Comparison of ENCODE assay signal across 19 cellular contexts in the genomic region with DNA sequence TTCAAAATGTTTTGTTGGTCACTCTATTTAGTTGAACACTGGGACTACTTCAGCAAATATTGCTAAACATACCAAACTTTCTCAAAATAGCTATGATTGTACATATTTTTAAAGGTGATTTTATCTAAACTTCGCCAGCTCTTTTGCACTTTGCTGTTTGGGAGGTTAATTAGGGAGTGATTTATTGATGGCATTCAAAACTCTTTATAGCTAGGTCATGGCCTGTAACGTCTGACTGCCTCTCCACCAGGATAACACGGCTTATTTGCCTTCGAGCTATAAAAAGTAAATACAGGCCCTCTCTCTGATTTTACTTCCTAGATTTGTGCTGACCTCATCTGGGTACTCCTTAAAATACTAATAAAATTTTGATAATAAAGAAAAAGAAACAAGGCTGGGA.
"Had no signal": no experiment of that assay in that cellular context is flagged by ENCODE, and none has a peak within 500 bp of the region (broad histone marks: within the 10 kb centered on the region; RNA-seq: fewer than 3 reads in every experiment).

No MANE protein-coding gene starts in this region.

- H3K27ac Mint-ChIP-seq: activated naive CD8-positive, alpha-beta T cell treated with anti-CD3 and anti-CD28 coated beads, Interleukin-2, amount 10 ng/mL, durations not matched to agents 7 days and 5 days; activated T-helper 1 cell treated with anti-CD3 and anti-CD28 coated beads, Interleukin-12 subunit alpha, Interleukin-12 subunit beta, Interleukin-2, Interleukin-4 antibody, amounts not matched to agents 30 ng/mL and 10 ng/mL and 1 ng/mL, durations not matched to agents 14 hours and 24 hours and 36 hours; brain; natural killer cell had no signal

- H3K36me3 Mint-ChIP-seq: activated naive CD8-positive, alpha-beta T cell treated with anti-CD3 and anti-CD28 coated beads, Interleukin-2, amount 10 ng/mL, durations not matched to agents 7 days and 5 days; brain; natural killer cell had no signal

- DNase-seq: activated CD4-positive, alpha-beta T cell treated with anti-CD3 and anti-CD28 coated beads, Interleukin-2, amount 50 U/mL, for 1 hour; activated CD8-positive, alpha-beta memory T cell treated with anti-CD3 and anti-CD28 coated beads for 24 hours; activated naive CD8-positive, alpha-beta T cell treated with anti-CD3 and anti-CD28 coated beads, Interleukin-2, amount 10 ng/mL, durations not matched to agents 7 days and 5 days; cortex of kidney; effector CD4-positive, alpha-beta T cell; foreskin keratinocyte; glutamatergic neuron; hypothalamus; kidney; left ventricle myocardium superior; mesendoderm; natural killer cell; stimulated activated CD4-positive, alpha-beta T cell treated with anti-CD3 and anti-CD28 coated beads, Interleukin-1b, Interleukin-23, amount 100 ng/mL, for 48 hours; stomach; testis had no signal

- H3K4me3 Mint-ChIP-seq: activated naive CD8-positive, alpha-beta T cell treated with anti-CD3 and anti-CD28 coated beads, Interleukin-2, amount 10 ng/mL, durations not matched to agents 7 days and 5 days; activated T-helper 1 cell treated with anti-CD3 and anti-CD28 coated beads, Interleukin-12 subunit alpha, Interleukin-12 subunit beta, Interleukin-2, Interleukin-4 antibody, amounts not matched to agents 30 ng/mL and 10 ng/mL and 1 ng/mL, durations not matched to agents 14 hours and 24 hours and 36 hours; brain; central memory CD8-positive, alpha-beta T cell; natural killer cell had no signal

- H3K9me3 ChIP-seq: testis had no signal

- H3K9me3 Mint-ChIP-seq: activated T-helper 1 cell treated with anti-CD3 and anti-CD28 coated beads, Interleukin-12 subunit alpha, Interleukin-12 subunit beta, Interleukin-2, Interleukin-4 antibody, amounts not matched to agents 30 ng/mL and 10 ng/mL and 1 ng/mL, durations not matched to agents 14 hours and 24 hours and 36 hours had no signal

- ATAC-seq: activated CD4-positive, CD25-positive, alpha-beta regulatory T cell treated with anti-CD3 and anti-CD28 coated beads, Interleukin-2, amount 50 U/mL, for 24 hours; foreskin keratinocyte; left ventricle myocardium superior; natural killer cell had no signal

- H3K4me1 Mint-ChIP-seq: activated naive CD8-positive, alpha-beta T cell treated with anti-CD3 and anti-CD28 coated beads, Interleukin-2, amount 10 ng/mL, durations not matched to agents 7 days and 5 days; brain; central memory CD8-positive, alpha-beta T cell; natural killer cell had no signal

- H3K27me3 Mint-ChIP-seq: activated naive CD8-positive, alpha-beta T cell treated with anti-CD3 and anti-CD28 coated beads, Interleukin-2, amount 10 ng/mL, durations not matched to agents 7 days and 5 days; brain; central memory CD8-positive, alpha-beta T cell had no signal
